ENCODE assay signal across 1 cellular context in the genomic region with DNA sequence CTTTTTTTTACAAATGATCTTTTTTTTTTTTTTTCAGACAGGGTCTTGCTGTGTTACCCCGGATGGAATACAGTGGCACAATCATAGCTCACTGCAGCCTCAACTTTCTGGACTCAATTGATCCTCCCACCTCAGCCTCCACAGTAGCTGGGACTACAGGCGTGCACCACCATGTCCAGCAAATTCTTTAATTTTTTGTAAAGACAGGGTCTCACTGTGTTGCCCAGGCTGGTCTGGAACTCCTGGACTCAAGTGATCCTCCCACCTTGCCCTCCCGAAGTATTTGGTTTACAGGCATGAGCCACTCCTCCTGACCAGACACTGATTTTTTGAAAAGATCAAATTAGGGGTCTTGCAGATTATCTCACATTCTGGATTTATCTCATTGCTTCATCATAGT.
TF ChIP-seq lines count a peak whose summit lies in the region.

No MANE protein-coding gene starts in this region.

TF ChIP-seq in GM23338, 12 proteins besides CTCF, POLR2A, EP300 and RAD21 (continued from another document):
- TF ChIP-seq, protein P1, sequence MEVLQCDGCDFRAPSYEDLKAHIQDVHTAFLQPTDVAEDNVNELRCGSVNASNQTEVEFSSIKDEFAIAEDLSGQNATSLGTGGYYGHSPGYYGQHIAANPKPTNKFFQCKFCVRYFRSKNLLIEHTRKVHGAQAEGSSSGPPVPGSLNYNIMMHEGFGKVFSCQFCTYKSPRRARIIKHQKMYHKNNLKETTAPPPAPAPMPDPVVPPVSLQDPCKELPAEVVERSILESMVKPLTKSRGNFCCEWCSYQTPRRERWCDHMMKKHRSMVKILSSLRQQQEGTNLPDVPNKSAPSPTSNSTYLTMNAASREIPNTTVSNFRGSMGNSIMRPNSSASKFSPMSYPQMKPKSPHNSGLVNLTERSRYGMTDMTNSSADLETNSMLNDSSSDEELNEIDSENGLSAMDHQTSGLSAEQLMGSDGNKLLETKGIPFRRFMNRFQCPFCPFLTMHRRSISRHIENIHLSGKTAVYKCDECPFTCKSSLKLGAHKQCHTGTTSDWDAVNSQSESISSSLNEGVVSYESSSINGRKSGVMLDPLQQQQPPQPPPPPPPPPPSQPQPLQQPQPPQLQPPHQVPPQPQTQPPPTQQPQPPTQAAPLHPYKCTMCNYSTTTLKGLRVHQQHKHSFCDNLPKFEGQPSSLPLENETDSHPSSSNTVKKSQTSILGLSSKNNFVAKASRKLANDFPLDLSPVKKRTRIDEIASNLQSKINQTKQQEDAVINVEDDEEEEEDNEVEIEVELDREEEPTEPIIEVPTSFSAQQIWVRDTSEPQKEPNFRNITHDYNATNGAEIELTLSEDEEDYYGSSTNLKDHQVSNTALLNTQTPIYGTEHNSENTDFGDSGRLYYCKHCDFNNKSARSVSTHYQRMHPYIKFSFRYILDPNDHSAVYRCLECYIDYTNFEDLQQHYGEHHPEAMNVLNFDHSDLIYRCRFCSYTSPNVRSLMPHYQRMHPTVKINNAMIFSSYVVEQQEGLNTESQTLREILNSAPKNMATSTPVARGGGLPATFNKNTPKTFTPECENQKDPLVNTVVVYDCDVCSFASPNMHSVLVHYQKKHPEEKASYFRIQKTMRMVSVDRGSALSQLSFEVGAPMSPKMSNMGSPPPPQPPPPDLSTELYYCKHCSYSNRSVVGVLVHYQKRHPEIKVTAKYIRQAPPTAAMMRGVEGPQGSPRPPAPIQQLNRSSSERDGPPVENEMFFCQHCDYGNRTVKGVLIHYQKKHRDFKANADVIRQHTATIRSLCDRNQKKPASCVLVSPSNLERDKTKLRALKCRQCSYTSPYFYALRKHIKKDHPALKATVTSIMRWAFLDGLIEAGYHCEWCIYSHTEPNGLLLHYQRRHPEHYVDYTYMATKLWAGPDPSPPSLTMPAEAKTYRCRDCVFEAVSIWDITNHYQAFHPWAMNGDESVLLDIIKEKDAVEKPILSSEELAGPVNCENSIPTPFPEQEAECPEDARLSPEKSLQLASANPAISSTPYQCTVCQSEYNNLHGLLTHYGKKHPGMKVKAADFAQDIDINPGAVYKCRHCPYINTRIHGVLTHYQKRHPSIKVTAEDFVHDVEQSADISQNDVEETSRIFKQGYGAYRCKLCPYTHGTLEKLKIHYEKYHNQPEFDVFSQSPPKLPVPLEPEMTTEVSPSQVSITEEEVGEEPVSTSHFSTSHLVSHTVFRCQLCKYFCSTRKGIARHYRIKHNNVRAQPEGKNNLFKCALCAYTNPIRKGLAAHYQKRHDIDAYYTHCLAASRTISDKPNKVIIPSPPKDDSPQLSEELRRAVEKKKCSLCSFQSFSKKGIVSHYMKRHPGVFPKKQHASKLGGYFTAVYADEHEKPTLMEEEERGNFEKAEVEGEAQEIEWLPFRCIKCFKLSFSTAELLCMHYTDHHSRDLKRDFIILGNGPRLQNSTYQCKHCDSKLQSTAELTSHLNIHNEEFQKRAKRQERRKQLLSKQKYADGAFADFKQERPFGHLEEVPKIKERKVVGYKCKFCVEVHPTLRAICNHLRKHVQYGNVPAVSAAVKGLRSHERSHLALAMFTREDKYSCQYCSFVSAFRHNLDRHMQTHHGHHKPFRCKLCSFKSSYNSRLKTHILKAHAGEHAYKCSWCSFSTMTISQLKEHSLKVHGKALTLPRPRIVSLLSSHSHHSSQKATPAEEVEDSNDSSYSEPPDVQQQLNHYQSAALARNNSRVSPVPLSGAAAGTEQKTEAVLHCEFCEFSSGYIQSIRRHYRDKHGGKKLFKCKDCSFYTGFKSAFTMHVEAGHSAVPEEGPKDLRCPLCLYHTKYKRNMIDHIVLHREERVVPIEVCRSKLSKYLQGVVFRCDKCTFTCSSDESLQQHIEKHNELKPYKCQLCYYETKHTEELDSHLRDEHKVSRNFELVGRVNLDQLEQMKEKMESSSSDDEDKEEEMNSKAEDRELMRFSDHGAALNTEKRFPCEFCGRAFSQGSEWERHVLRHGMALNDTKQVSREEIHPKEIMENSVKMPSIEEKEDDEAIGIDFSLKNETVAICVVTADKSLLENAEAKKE (CRISPR knock-in tag; IDR thresholded peaks at IDR 0.05), result no peak
- TF ChIP-seq NANOG (IDR thresholded peaks at IDR 0.05; ENCODE audit: borderline replicate concordance) (no peak), JUNB (IDR thresholded peaks at IDR 0.05; ENCODE audit: unreplicated experiment) (no peak)
- TF ChIP-seq, protein P2, sequence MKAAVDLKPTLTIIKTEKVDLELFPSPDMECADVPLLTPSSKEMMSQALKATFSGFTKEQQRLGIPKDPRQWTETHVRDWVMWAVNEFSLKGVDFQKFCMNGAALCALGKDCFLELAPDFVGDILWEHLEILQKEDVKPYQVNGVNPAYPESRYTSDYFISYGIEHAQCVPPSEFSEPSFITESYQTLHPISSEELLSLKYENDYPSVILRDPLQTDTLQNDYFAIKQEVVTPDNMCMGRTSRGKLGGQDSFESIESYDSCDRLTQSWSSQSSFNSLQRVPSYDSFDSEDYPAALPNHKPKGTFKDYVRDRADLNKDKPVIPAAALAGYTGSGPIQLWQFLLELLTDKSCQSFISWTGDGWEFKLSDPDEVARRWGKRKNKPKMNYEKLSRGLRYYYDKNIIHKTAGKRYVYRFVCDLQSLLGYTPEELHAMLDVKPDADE (IDR thresholded peaks at IDR 0.05), result no peak
